Comparison of ENCODE assay signal across 35 cellular contexts in the genomic region with DNA sequence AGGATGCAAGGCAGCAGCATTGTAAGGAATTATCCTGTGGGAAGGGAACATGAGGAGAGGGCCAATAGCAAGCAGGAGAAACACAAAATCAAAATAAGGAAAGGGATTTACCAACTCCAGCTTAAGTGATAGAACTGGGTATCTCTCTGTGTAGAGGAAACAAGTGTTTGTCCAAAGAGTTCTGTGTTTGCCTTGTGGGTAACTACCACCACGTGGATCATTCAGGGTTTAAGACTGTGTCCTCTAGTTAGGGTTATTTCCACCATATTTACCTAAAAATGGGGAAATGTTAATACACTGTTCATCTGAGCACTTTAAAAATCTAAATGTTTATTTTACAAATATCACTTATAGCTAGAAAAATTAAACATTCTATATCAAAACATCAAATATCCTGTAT.
"Had no signal": no experiment of that assay in that cellular context is flagged by ENCODE, and none has a peak within 500 bp of the region (broad histone marks: within the 10 kb centered on the region; RNA-seq: fewer than 3 reads in every experiment).

No MANE protein-coding gene starts in this region.

- H3K4me3 ChIP-seq: MG63 had no signal

- H3K36me3 ChIP-seq: MG63 had no signal

- H3K9me3 ChIP-seq: MG63 had no signal

- DNase-seq: MG63, MM.1S, MV-4-11, NCI-H1048, NCI-H1092, NCI-H1092 treated with DMSO at 0.1 percent for 48 hours, NCI-H1105, NCI-H1105 treated with DMSO at 0.1 percent for 48 hours, NCI-H1417, NCI-H1417 treated with DMSO at 0.1 percent for 48 hours, NCI-H1436, NCI-H1436 treated with DMSO at 0.1 percent for 48 hours, NCI-H146, NCI-H1694, NCI-H1694 treated with DMSO at 0.1 percent for 48 hours, NCI-H187, NCI-H187 treated with DMSO at 0.1 percent for 48 hours, NCI-H1930, NCI-H2029, NCI-H2029 treated with DMSO at 0.1 percent for 48 hours, NCI-H2081, NCI-H2081 treated with DMSO at 0.1 percent for 48 hours, NCI-H2107, NCI-H2171, NCI-H2171 treated with DMSO at 0.1 percent for 48 hours, NCI-H2227 treated with DMSO at 0.1 percent for 48 hours, NCI-H226, NCI-H345, NCI-H446, NCI-H446 treated with DMSO at 0.1 percent for 48 hours, NCI-H510A, NCI-H510A treated with DMSO at 0.1 percent for 48 hours, NCI-H524, NCI-H524 treated with DMSO at 0.1 percent for 48 hours, NCI-H526 had no signal
